Comparison of ENCODE assay signal across 20 cellular contexts in the genomic region with DNA sequence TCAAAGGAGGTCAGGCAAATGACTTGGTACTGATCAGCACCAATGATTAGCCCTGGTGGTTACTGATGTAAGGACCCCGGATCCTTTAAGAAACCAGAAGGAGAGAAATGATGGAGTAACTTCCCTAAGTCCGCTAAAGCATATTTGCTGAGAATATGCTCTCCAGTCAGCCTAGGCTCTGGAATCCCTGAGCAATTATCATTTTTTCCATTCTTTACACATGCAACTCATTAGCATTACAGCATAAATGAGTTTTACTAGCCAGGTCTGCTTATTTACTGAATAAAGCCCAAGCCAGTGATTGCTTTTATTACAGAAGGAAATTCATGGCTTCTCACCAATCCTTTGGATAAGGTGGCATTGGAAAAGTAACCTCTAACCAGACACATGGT.
A peak's percentile ranks its signal among the peaks of the same experiment; 100 is the strongest.
DNase-seq lines count a peak whose midpoint lies in the region; ATAC-seq and TF ChIP-seq lines count a peak whose summit lies in the region.
"Had no signal": no experiment of that assay in that cellular context is flagged by ENCODE, and none has a peak within 500 bp of the region (broad histone marks: within the 10 kb centered on the region; RNA-seq: fewer than 3 reads in every experiment).

No MANE protein-coding gene starts in this region.

- no peak overlapping the region for H3K27ac ChIP-seq in IMR-90 (ENCODE audit: insufficient read depth, low read length)
- no peak overlapping the region for H3K27ac ChIP-seq in brain microvascular endothelial cell
- peak overlapping the region; percentile 20 for H3K27ac ChIP-seq in smooth muscle cell (ENCODE audit: low read depth)
- H3K27ac ChIP-seq: BLaER1, SK-N-MC had no signal

- H3K79me2 ChIP-seq in smooth muscle cell (ENCODE audit: low read depth), result no peaks in the 10 kb centered on the region

- H3K27me3 ChIP-seq in IMR-90 (ENCODE audit: control insufficient read depth, insufficient read depth, low read length), result no peaks in the 10 kb centered on the region
- no peaks in the 10 kb centered on the region for H3K27me3 ChIP-seq in brain microvascular endothelial cell (replicated peaks)
- no peaks in the 10 kb centered on the region for H3K27me3 ChIP-seq in smooth muscle cell (ENCODE audit: low read depth)
- H3K27me3 ChIP-seq: BLaER1 had no signal

- H2AFZ ChIP-seq in IMR-90 (replicated peaks; ENCODE audit: low read length, poor library complexity), result no peak overlapping the region
- H2AFZ ChIP-seq in smooth muscle cell (ENCODE audit: low read depth), result no peak overlapping the region

- peak overlapping the region; percentile 89 to 97 (median 94) for H3K27ac Mint-ChIP-seq in CD14-positive monocyte
- H3K27ac Mint-ChIP-seq in activated naive CD4-positive, alpha-beta T cell treated with anti-CD3 and anti-CD28 coated beads, Interleukin-2, amount 50 U/mL, for 72 hours, result no peak overlapping the region
- H3K27ac Mint-ChIP-seq: CD8-positive, alpha-beta T cell had no signal

- H3K4me2 ChIP-seq in IMR-90 (ENCODE audit: low read depth, low read length), result no peak overlapping the region; the same call in 1 of the 2 replicates
- H3K4me2 ChIP-seq in smooth muscle cell, result peak overlapping the region; percentile 17
- H3K4me2 ChIP-seq: BLaER1 had no signal

- H3K4me3 ChIP-seq in IMR-90 (ENCODE audit: insufficient read depth, low read depth, low read length), result no peak overlapping the region
- no peak overlapping the region for H3K4me3 ChIP-seq in brain microvascular endothelial cell (ENCODE audit: low read depth, low read length)
- H3K4me3 ChIP-seq in smooth muscle cell, result no peak overlapping the region
- H3K4me3 ChIP-seq: BLaER1, SK-N-MC had no signal

- peak overlapping the region; percentile 9 for H2BK5ac ChIP-seq in IMR-90 (ENCODE audit: low read depth, low read length, poor library complexity, severe bottlenecking)

- in situ Hi-C loops in IMR-90 (cut with MboI; ENCODE audit: low sequenced_read_pairs) (no loop called here), brain microvascular endothelial cell (cut with HindIII; ENCODE audit: low pct_ligation_motif_present, low sequenced_read_pairs) (no loop called here)

- 0 out of 2 replicates have a peak overlapping the region, but pooled peaks have one; percentile 9 for H4K5ac ChIP-seq in IMR-90 (ENCODE audit: low read depth, low read length)

- no peak overlapping the region for H3K4ac ChIP-seq in IMR-90 (ENCODE audit: low read depth, low read length)

- intact Hi-C loops in CD14-positive monocyte (cut with micrococcal nuclease) (no loop called here), IMR-90 (cut with micrococcal nuclease) (loop anchor here (10.0 kb wide), 2 partner anchors 269 to 431 kb away; no protein-coding TSS in a partner anchor)

- 0 out of 2 replicates have a peak overlapping the region, but pooled peaks have one; percentile 9 for H2BK20ac ChIP-seq in IMR-90 (ENCODE audit: low read depth, low read length)

- H3K18ac ChIP-seq in IMR-90 (ENCODE audit: low read depth, low read length), result peak overlapping the region; percentile 72; the same call in 1 of the 2 replicates

- peak overlapping the region; percentile 79; the same call in 1 of the 3 replicates for H2BK15ac ChIP-seq in IMR-90 (ENCODE audit: low read depth, low read length)

- H3K36me3 Mint-ChIP-seq in CD14-positive monocyte, result peaks cover 0 to 3% of the 10 kb centered on the region in 2 donors
- no peaks in the 10 kb centered on the region for H3K36me3 Mint-ChIP-seq in activated naive CD4-positive, alpha-beta T cell treated with anti-CD3 and anti-CD28 coated beads, Interleukin-2, amount 50 U/mL, for 72 hours
- H3K36me3 Mint-ChIP-seq: CD8-positive, alpha-beta T cell had no signal

- peaks cover 10% of the 10 kb centered on the region for H3K9me1 ChIP-seq in IMR-90 (ENCODE audit: insufficient read depth, low read length)

- TF ChIP-seq RAD21 in IMR-90 (IDR thresholded peaks at IDR 0.05; ENCODE audit: low read length), result no peak

- H4K20me1 ChIP-seq in IMR-90 (ENCODE audit: insufficient read depth, low read length) (no peaks in the 10 kb centered on the region), smooth muscle cell (ENCODE audit: low read depth) (no peaks in the 10 kb centered on the region)
- H4K20me1 ChIP-seq: BLaER1 had no signal

- peak overlapping the region in 1 of 2 donors; percentile 57 for H3K4me3 Mint-ChIP-seq in CD14-positive monocyte
- H3K4me3 Mint-ChIP-seq: CD8-positive, alpha-beta T cell had no signal

- H3K9ac ChIP-seq in IMR-90 (ENCODE audit: low read depth, low read length) (no peak overlapping the region), smooth muscle cell (ENCODE audit: low read depth) (no peak overlapping the region)
- H3K9ac ChIP-seq: BLaER1 had no signal

- H3K4me1 Mint-ChIP-seq in CD14-positive monocyte, result peaks cover 62% of the 10 kb centered on the region

- no peaks in the 10 kb centered on the region for H3K79me1 ChIP-seq in IMR-90 (ENCODE audit: low read depth in 1 of 2, low read length in 2 of 2)

- BruUV-seq in IMR-90 (replicated peaks; lab: Mats Ljungman, UMichigan), result no TSS peak

- no peak overlapping the region for H3K23ac ChIP-seq in IMR-90 (ENCODE audit: low read depth, low read length)

- dilution Hi-C loops in IMR-90 (cut with HindIII; ENCODE audit: low sequenced_read_pairs, unreplicated experiment), result no loop called here

- H4K8ac ChIP-seq in IMR-90 (ENCODE audit: low read depth in 2 of 2, low read length in 2 of 2), result 0 out of 4 replicates have a peak overlapping the region, but pooled peaks of 1 of the 2 experiments have one; percentile 6

- no peak for ATAC-seq in IMR-90 (ENCODE audit: low read depth)
- no peak for ATAC-seq in activated naive CD4-positive, alpha-beta T cell treated with anti-CD3 and anti-CD28 coated beads, Interleukin-2, amount 50 U/mL, for 72 hours
- ATAC-seq in GM21529 (IDR thresholded peaks at IDR 0.05; ENCODE audit: unreplicated experiment), result no peak
- ATAC-seq: CD8-positive, alpha-beta T cell had no signal

- H3K9me3 Mint-ChIP-seq in CD14-positive monocyte, result peaks cover 0 to 4% (median 0%) of the 10 kb centered on the region in 7 donors
- peaks cover 3 to 7% of the 10 kb centered on the region in 2 donors for H3K9me3 Mint-ChIP-seq in activated naive CD4-positive, alpha-beta T cell treated with anti-CD3 and anti-CD28 coated beads, Interleukin-2, amount 50 U/mL, for 72 hours
- H3K9me3 Mint-ChIP-seq: CD8-positive, alpha-beta T cell had no signal

- CTCF ChIA-PET in IMR-90 (lab: Yijun Ruan, JAX), result no interaction called here

- H3F3A ChIP-seq in smooth muscle cell (ENCODE audit: low read depth), result peaks cover 7% of the 10 kb centered on the region

- no CpG with 5 or more reads among the region's 2 CpGs for WGBS in IMR-90 (ENCODE audit: extremely low coverage in 2 of 2, insufficient read length in 1 of 2), 2 experiments
- 42% methylated on average over 2 of the region's 2 CpGs for WGBS in smooth muscle cell (ENCODE audit: low lambda C conversion rate)

- peaks cover 12% of the 10 kb centered on the region for H3K4me1 ChIP-seq in IMR-90 (ENCODE audit: control insufficient read depth, insufficient read depth, low read length)
- H3K4me1 ChIP-seq in smooth muscle cell (ENCODE audit: low read depth), result no peaks in the 10 kb centered on the region
- H3K4me1 ChIP-seq: BLaER1 had no signal

- H4K91ac ChIP-seq in IMR-90 (ENCODE audit: insufficient read depth, low read depth, low read length), result peak overlapping the region; percentile 19; the same call in 1 of the 2 replicates

- no peak for DNase-seq in CD14-positive monocyte (ENCODE audit: low spot score)
- no peak for DNase-seq in IMR-90
- no peak for DNase-seq in brain microvascular endothelial cell
- DNase-seq in smooth muscle cell (lab: John Stamatoyannopoulos, UW; ENCODE audit: unreplicated experiment), result no peak
- DNase-seq in activated naive CD4-positive, alpha-beta T cell treated with anti-CD3 and anti-CD28 coated beads, Interleukin-2, amount 50 U/mL, for 72 hours (ENCODE audit: low spot score in 2 of 2), result no peak
- no peak for DNase-seq in NCI-H2107 (lab: John Stamatoyannopoulos, UW)
- DNase-seq: Calu3; CD8-positive, alpha-beta T cell; HCEC 1CT; Kasumi-1; MM.1S; NCI-H1092 treated with DMSO at 0.1 percent for 48 hours; NCI-H146; NCI-H2081; NCI-H446 treated with DMSO at 0.1 percent for 48 hours; NCI-H69; SHP77 had no signal

- TF ChIP-seq CTCF in CD14-positive monocyte (IDR thresholded peaks at IDR 0.05), result no peak
- TF ChIP-seq CTCF in IMR-90 (conservative IDR thresholded peaks at IDR 0.05; ENCODE audit: low read depth, low read length), result no peak
- peak; percentile 10 for TF ChIP-seq CTCF in brain microvascular endothelial cell (IDR thresholded peaks at IDR 0.05; ENCODE audit: low read depth, low read length, missing control alignments)
- TF ChIP-seq CTCF in smooth muscle cell (IDR thresholded peaks at IDR 0.05; ENCODE audit: borderline replicate concordance, insufficient read depth, poor library complexity, severe bottlenecking), result no peak

- no peak overlapping the region for H2AK9ac ChIP-seq in IMR-90 (replicated peaks; ENCODE audit: low read depth, low read length, poor library complexity)

- no peaks in the 10 kb centered on the region for H3K9me3 ChIP-seq in IMR-90 (ENCODE audit: control insufficient read depth, insufficient read depth, low read length)
- no peaks in the 10 kb centered on the region for H3K9me3 ChIP-seq in smooth muscle cell (replicated peaks; ENCODE audit: low read depth)
- H3K9me3 ChIP-seq: BLaER1 had no signal

- no peaks in the 10 kb centered on the region for H3K36me3 ChIP-seq in IMR-90 (ENCODE audit: control insufficient read depth, insufficient read depth, low read length)
- no peaks in the 10 kb centered on the region for H3K36me3 ChIP-seq in brain microvascular endothelial cell (replicated peaks)
- no peaks in the 10 kb centered on the region for H3K36me3 ChIP-seq in smooth muscle cell (ENCODE audit: low read depth)
- H3K36me3 ChIP-seq: BLaER1 had no signal

- H2BK120ac ChIP-seq in IMR-90 (ENCODE audit: low read depth, low read length), result peak overlapping the region; percentile 41; the same call in 1 of the 2 replicates

- H3K56ac ChIP-seq in IMR-90 (ENCODE audit: extremely low read depth, insufficient read depth, low read length), result no peak overlapping the region

- H3K27me3 Mint-ChIP-seq in CD14-positive monocyte (ENCODE audit: low read depth in 3 of 3), result peaks cover 1 to 6% (median 4%) of the 10 kb centered on the region in 3 donors

- H2AK5ac ChIP-seq in IMR-90 (ENCODE audit: low read depth, low read length), result no peak overlapping the region; the same call in 1 of the 2 replicates

- TF ChIP-seq POLR2A in IMR-90 (IDR thresholded peaks at IDR 0.05; ENCODE audit: low read depth, low read length), result no peak

- POLR2A ChIA-PET in IMR-90 (lab: Charles Lee; ENCODE audit: unreplicated experiment), result no interaction called here

- H3K14ac ChIP-seq in IMR-90 (replicated peaks; ENCODE audit: low read depth, low read length), result no peak overlapping the region; the same call in 1 of the 2 replicates

TF ChIP-seq in IMR-90, 13 proteins besides CTCF, POLR2A, EP300 and RAD21 (continues in another document):
- TF ChIP-seq RFX5 (IDR thresholded peaks at IDR 0.05; ENCODE audit: low read depth, low read length) (no peak), RCOR1 (IDR thresholded peaks at IDR 0.05; ENCODE audit: insufficient replicate concordance, low read length) (no peak), CEBPB (IDR thresholded peaks at IDR 0.05; ENCODE audit: low read depth, low read length) (no peak), FOS (IDR thresholded peaks at IDR 0.05; ENCODE audit: low read depth, low read length) (no peak)

Comparison
In these comparisons a context has a peak if more than half of its experiments do, and no peak if none do; other contexts are left out.
1. H3K27ac Mint-ChIP-seq: peak in CD14-positive monocyte (7 of 7); none in activated naive CD4-positive, alpha-beta T cell treated with anti-CD3 and anti-CD28 coated beads, Interleukin-2, amount 50 U/mL, for 72 hours (0 of 2).